ENCODE assay signal across 19 cellular contexts in the genomic region with DNA sequence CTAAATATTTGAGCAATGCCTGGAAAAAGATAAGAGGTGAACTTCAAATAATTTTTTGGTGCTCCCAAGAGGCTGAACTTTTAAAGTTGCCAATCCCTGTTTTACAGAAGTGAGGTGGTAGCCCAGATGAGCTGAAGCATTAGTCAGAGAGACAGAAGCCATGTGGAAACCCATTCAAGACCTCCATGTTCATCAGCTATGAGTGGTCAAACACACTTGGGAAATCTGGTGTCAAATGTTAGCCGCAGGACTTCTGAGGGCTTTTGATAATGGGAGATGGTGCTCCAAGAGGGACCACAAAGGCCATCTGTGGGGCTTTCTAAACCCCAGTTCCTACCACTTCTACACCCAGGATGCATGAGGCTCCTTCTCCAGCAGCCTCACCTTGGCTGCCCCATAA.
A peak's percentile ranks its signal among the peaks of the same experiment; 100 is the strongest.
DNase-seq lines count a peak whose midpoint lies in the region; ATAC-seq and TF ChIP-seq lines count a peak whose summit lies in the region.
"Had no signal": no experiment of that assay in that cellular context is flagged by ENCODE, and none has a peak within 500 bp of the region (broad histone marks: within the 10 kb centered on the region; RNA-seq: fewer than 3 reads in every experiment).

No MANE protein-coding gene starts in this region.

- peak overlapping the region; percentile 52 for H3K27ac Mint-ChIP-seq in activated CD8-positive, alpha-beta memory T cell treated with anti-CD3 and anti-CD28 coated beads, Interleukin-2, amount 10 ng/mL, durations not matched to agents 7 days and 5 days
- H3K27ac Mint-ChIP-seq: activated T-helper 2 cell treated with anti-CD3 and anti-CD28 coated beads, Interferon-gamma antibody, Interleukin-2, Interleukin-4, amounts not matched to agents 10 μg/mL and 5 μg/mL and 100 μg/mL, durations not matched to agents 14 hours and 24 hours and 36 hours had no signal

- no peak for DNase-seq in activated CD8-positive, alpha-beta memory T cell treated with anti-CD3 and anti-CD28 coated beads, Interleukin-2, amount 10 ng/mL, durations not matched to agents 7 days and 5 days
- no peak for DNase-seq in activated CD8-positive, alpha-beta memory T cell treated with anti-CD3 and anti-CD28 coated beads for 24 hours
- peak; percentile 47 for DNase-seq in NB4 (ENCODE audit: low read depth)
- no peak for DNase-seq in epithelial cell of prostate (ENCODE audit: low read depth, low spot score)
- no peak for DNase-seq in osteoblast (ENCODE audit: insufficient read length, low spot score, missing footprints)
- DNase-seq in KBM-7: no peak
- DNase-seq in EL: no peak
- DNase-seq: activated CD4-positive, alpha-beta memory T cell treated with anti-CD3 and anti-CD28 coated beads, Interleukin-2, amount 10 ng/mL, durations not matched to agents 7 days and 5 days; COR-L47; NCI-H146; NCI-H774; stimulated activated CD4-positive, alpha-beta T cell treated with anti-CD3 and anti-CD28 coated beads, Interleukin-2, amount 100 ng/mL, for 24 hours; stomach had no signal

- no peak overlapping the region for H3K4me2 ChIP-seq in osteoblast (ENCODE audit: insufficient read depth, low read length)

- CTCF ChIA-PET in activated CD8-positive, alpha-beta memory T cell treated with anti-CD3 and anti-CD28 coated beads, Interleukin-2, amount 10 ng/mL, durations not matched to agents 7 days and 5 days (lab: Charles Lee): interaction anchor here (0.6 to 3.1 kb wide), 6 partner anchors 13 to 253 kb away, joined by 3 to 14 read pairs (median 4); no protein-coding TSS in a partner anchor

- no peaks in the 10 kb centered on the region for H3K27me3 ChIP-seq in osteoblast (ENCODE audit: insufficient read depth, low read length)
- H3K27me3 ChIP-seq: cardiac muscle cell, esophagus muscularis mucosa, stomach had no signal

- H3K9me3 ChIP-seq in osteoblast (ENCODE audit: low read depth, low read length): no peaks in the 10 kb centered on the region
- H3K9me3 ChIP-seq: esophagus muscularis mucosa, stomach had no signal

- TF ChIP-seq CTCF in NB4 (IDR thresholded peaks at IDR 0.05; ENCODE audit: low read depth, low read length) (no peak), osteoblast (IDR thresholded peaks at IDR 0.05; ENCODE audit: extremely low read depth, low read depth, low read length) (no peak)

- H4K20me1 ChIP-seq in osteoblast (ENCODE audit: insufficient read depth, low read length): peaks cover 3% of the 10 kb centered on the region

- no peak overlapping the region for H3K4me3 Mint-ChIP-seq in activated CD8-positive, alpha-beta memory T cell treated with anti-CD3 and anti-CD28 coated beads, Interleukin-2, amount 10 ng/mL, durations not matched to agents 7 days and 5 days
- H3K4me3 Mint-ChIP-seq: activated CD4-positive, alpha-beta memory T cell treated with anti-CD3 and anti-CD28 coated beads, Interleukin-2, amount 10 ng/mL, durations not matched to agents 7 days and 5 days had no signal

- ATAC-seq in activated CD8-positive, alpha-beta memory T cell treated with anti-CD3 and anti-CD28 coated beads, Interleukin-2, amount 10 ng/mL, durations not matched to agents 7 days and 5 days: no peak
- ATAC-seq in HG03378 (IDR thresholded peaks at IDR 0.05; ENCODE audit: unreplicated experiment): no peak

- no peak overlapping the region for H2AFZ ChIP-seq in osteoblast (ENCODE audit: low read length)
- H2AFZ ChIP-seq: parathyroid adenoma had no signal

- peaks cover 17% of the 10 kb centered on the region for H3K4me1 ChIP-seq in osteoblast (ENCODE audit: insufficient read depth, low read length)
- H3K4me1 ChIP-seq: parathyroid adenoma had no signal

- H3K36me3 ChIP-seq in osteoblast (ENCODE audit: insufficient read depth, low read length): peaks cover 4% of the 10 kb centered on the region
- H3K36me3 ChIP-seq: cardiac muscle cell had no signal

- H3K4me3 ChIP-seq in NB4 (ENCODE audit: low read depth, low read length) (no peak overlapping the region), osteoblast (ENCODE audit: insufficient read depth, low read length) (no peak overlapping the region)
- H3K4me3 ChIP-seq: cardiac muscle cell, esophagus muscularis mucosa, stomach had no signal

- in situ Hi-C loops in KBM-7 (cut with MboI; ENCODE audit: low pct_unique_long_range_greater_than_20kb, low sequenced_read_pairs): no loop called here

- no peak for TF ChIP-seq POLR2A in NB4 (IDR thresholded peaks at IDR 0.05; ENCODE audit: extremely low read depth, insufficient read length)

- peaks cover 64% of the 10 kb centered on the region for H3K4me1 Mint-ChIP-seq in activated CD8-positive, alpha-beta memory T cell treated with anti-CD3 and anti-CD28 coated beads, Interleukin-2, amount 10 ng/mL, durations not matched to agents 7 days and 5 days

- no peaks in the 10 kb centered on the region for H3K9me3 Mint-ChIP-seq in activated CD8-positive, alpha-beta memory T cell treated with anti-CD3 and anti-CD28 coated beads, Interleukin-2, amount 10 ng/mL, durations not matched to agents 7 days and 5 days (ENCODE audit: low read depth)
- H3K9me3 Mint-ChIP-seq: activated CD4-positive, alpha-beta memory T cell treated with anti-CD3 and anti-CD28 coated beads, Interleukin-2, amount 10 ng/mL, durations not matched to agents 7 days and 5 days; activated T-helper 2 cell treated with anti-CD3 and anti-CD28 coated beads, Interferon-gamma antibody, Interleukin-2, Interleukin-4, amounts not matched to agents 10 μg/mL and 5 μg/mL and 100 μg/mL, durations not matched to agents 14 hours and 24 hours and 36 hours; type B pancreatic cell had no signal

- peaks cover 51% of the 10 kb centered on the region for H3K36me3 Mint-ChIP-seq in activated CD8-positive, alpha-beta memory T cell treated with anti-CD3 and anti-CD28 coated beads, Interleukin-2, amount 10 ng/mL, durations not matched to agents 7 days and 5 days

- peaks cover 6% of the 10 kb centered on the region for H3K79me2 ChIP-seq in osteoblast (ENCODE audit: insufficient read depth, low read length)

- H3K27ac ChIP-seq in epithelial cell of prostate: peak overlapping the region; percentile 72
- H3K27ac ChIP-seq in osteoblast (ENCODE audit: low read depth, low read length): peak overlapping the region; percentile 31
- H3K27ac ChIP-seq: cardiac muscle cell, esophagus muscularis mucosa, parathyroid adenoma had no signal

- no peaks in the 10 kb centered on the region for H3K27me3 Mint-ChIP-seq in activated CD8-positive, alpha-beta memory T cell treated with anti-CD3 and anti-CD28 coated beads, Interleukin-2, amount 10 ng/mL, durations not matched to agents 7 days and 5 days
- H3K27me3 Mint-ChIP-seq: activated CD4-positive, alpha-beta memory T cell treated with anti-CD3 and anti-CD28 coated beads, Interleukin-2, amount 10 ng/mL, durations not matched to agents 7 days and 5 days; type B pancreatic cell had no signal
